In genomic region chr14:104724407-104724980, GRCh38 we compare ENCODE assay signal across 8 cellular contexts. TPM values are rescaled to one million over a fixed set of nuclear protein-coding genes. Genes with fewer than 3 reads are reported as not detected.
DNase-seq lines count a peak whose midpoint lies in the region; ATAC-seq and TF ChIP-seq lines count a peak whose summit lies in the region.

No MANE protein-coding gene starts in this region.

- no peaks in the 10 kb centered on the region for H3K9me3 Mint-ChIP-seq in activated naive CD4-positive, alpha-beta T cell treated with anti-CD3 and anti-CD28 coated beads, Interleukin-2, amount 50 U/mL, for 24 hours
- H3K9me3 Mint-ChIP-seq in osteocyte (ENCODE audit: unreplicated experiment), result no peaks in the 10 kb centered on the region

- H3K4me2 ChIP-seq in BLaER1 treated with 17β-estradiol and CSF1 and Interleukin-3, amounts not matched to agents 10 nM and 100 nM, result peak overlapping the region; percentile 74 to 97 (median 91)

- no peaks in the 10 kb centered on the region for H3K27me3 Mint-ChIP-seq in activated naive CD4-positive, alpha-beta T cell treated with anti-CD3 and anti-CD28 coated beads, Interleukin-2, amount 50 U/mL, for 24 hours
- H3K27me3 Mint-ChIP-seq in osteocyte (ENCODE audit: unreplicated experiment), result peaks cover 3% of the 10 kb centered on the region

- H3K9me3 ChIP-seq in BLaER1 treated with 17β-estradiol and CSF1 and Interleukin-3, amounts not matched to agents 10 nM and 100 nM (replicated peaks in 1 of 11), result no peaks in the 10 kb centered on the region
- H3K9me3 ChIP-seq in iPS-20b (ENCODE audit: insufficient read depth, low read depth, low read length), result no peaks in the 10 kb centered on the region

- H3K4me3 ChIP-seq in BLaER1 treated with 17β-estradiol and CSF1 and Interleukin-3, amounts not matched to agents 10 nM and 100 nM, result peak overlapping the region; percentile 57 to 79 (median 65)
- peak overlapping the region; percentile 63 for H3K4me3 ChIP-seq in iPS-20b (ENCODE audit: low read length)

- ATAC-seq in GM18502 (IDR thresholded peaks at IDR 0.05; ENCODE audit: poor library complexity, unreplicated experiment), result no peak

- H3K27ac ChIP-seq in BLaER1 treated with 17β-estradiol and CSF1 and Interleukin-3, amounts not matched to agents 10 nM and 100 nM, result peak overlapping the region in 6 of 11 experiments; percentile 37 to 70 (median 61); a peak in 10 of 22 replicates
- no peak overlapping the region for H3K27ac ChIP-seq in iPS-20b (ENCODE audit: low read length)

- no peaks in the 10 kb centered on the region for H3K36me3 Mint-ChIP-seq in activated naive CD4-positive, alpha-beta T cell treated with anti-CD3 and anti-CD28 coated beads, Interleukin-2, amount 50 U/mL, for 24 hours
- peaks cover 6% of the 10 kb centered on the region for H3K36me3 Mint-ChIP-seq in osteocyte (ENCODE audit: unreplicated experiment)

- TF ChIP-seq CTCF in osteocyte (IDR thresholded peaks at IDR 0.05), result no peak

- in situ Hi-C loops in G401 (cut with HindIII; ENCODE audit: low sequenced_read_pairs), result no loop called here

- peaks cover 7 to 16% (median 11%) of the 10 kb centered on the region in 11 experiments; a peak in 20 of 22 replicates for H3K36me3 ChIP-seq in BLaER1 treated with 17β-estradiol and CSF1 and Interleukin-3, amounts not matched to agents 10 nM and 100 nM
- no peaks in the 10 kb centered on the region for H3K36me3 ChIP-seq in iPS-20b (ENCODE audit: insufficient read depth, low read depth, low read length)

- H3K4me3 Mint-ChIP-seq in activated naive CD4-positive, alpha-beta T cell treated with anti-CD3 and anti-CD28 coated beads, Interleukin-2, amount 50 U/mL, for 24 hours, result peak overlapping the region; percentile 26
- H3K4me3 Mint-ChIP-seq in osteocyte (ENCODE audit: unreplicated experiment), result no peak overlapping the region

- H3K27ac Mint-ChIP-seq in activated naive CD4-positive, alpha-beta T cell treated with anti-CD3 and anti-CD28 coated beads, Interleukin-2, amount 50 U/mL, for 24 hours, result no peak overlapping the region
- H3K27ac Mint-ChIP-seq in osteocyte (ENCODE audit: unreplicated experiment), result no peak overlapping the region

- H3K27me3 ChIP-seq in BLaER1 treated with 17β-estradiol and CSF1 and Interleukin-3, amounts not matched to agents 10 nM and 100 nM, result peaks cover 0 to 4% (median 0%) of the 10 kb centered on the region in 11 experiments; a peak in 1 of 22 replicates
- no peaks in the 10 kb centered on the region for H3K27me3 ChIP-seq in iPS-20b (ENCODE audit: insufficient read depth, low read length)

- DNase-seq in HuH-7.5 (ENCODE audit: low spot score) (peak; percentile 58), G401 (ENCODE audit: low spot score) (no peak), osteocyte (ENCODE audit: extremely low spot score, unreplicated experiment) (no peak)
- DNase-seq in stimulated activated CD8-positive, alpha-beta memory T cell treated with anti-CD3 and anti-CD28 coated beads, Interleukin-4, amount 100 ng/mL, for 48 hours, result peak; percentile 40

- H3K4me1 Mint-ChIP-seq in activated naive CD4-positive, alpha-beta T cell treated with anti-CD3 and anti-CD28 coated beads, Interleukin-2, amount 50 U/mL, for 24 hours, result no peaks in the 10 kb centered on the region
- peaks cover 19% of the 10 kb centered on the region for H3K4me1 Mint-ChIP-seq in osteocyte (ENCODE audit: unreplicated experiment)

- peak overlapping the region; percentile 64 to 80 (median 76); a peak in 20 of 22 replicates for H3K9ac ChIP-seq in BLaER1 treated with 17β-estradiol and CSF1 and Interleukin-3, amounts not matched to agents 10 nM and 100 nM
- H3K9ac ChIP-seq in iPS-20b (ENCODE audit: low read depth, low read length), result peak overlapping the region; percentile 56; the same call in 1 of the 2 replicates

- H3K4me1 ChIP-seq in BLaER1 treated with 17β-estradiol and CSF1 and Interleukin-3, amounts not matched to agents 10 nM and 100 nM, result peaks cover 33 to 55% (median 44%) of the 10 kb centered on the region in 10 experiments
- 0 out of 2 replicates have a peak, but pooled peaks cover 2% of the 10 kb centered on the region for H3K4me1 ChIP-seq in iPS-20b (ENCODE audit: insufficient read depth, low read length)

- peaks cover 14 to 72% (median 29%) of the 10 kb centered on the region in 11 experiments; a peak in 20 of 22 replicates for H4K20me1 ChIP-seq in BLaER1 treated with 17β-estradiol and CSF1 and Interleukin-3, amounts not matched to agents 10 nM and 100 nM

RNA-seq across cellular contexts. Expression of gene ADSS1, which starts 0.5 kb away (rescaled TPM):
- 18.3 and 19.5 TPM in 2 replicates for total RNA-seq in G401 (2014; rRNA removed; shearing (Covaris generic))
- 3.7 and 4.5 TPM in 2 replicates for total RNA-seq in osteocyte

RNA-seq across cellular contexts. Expression of gene SIVA1, which starts 28.5 kb away (rescaled TPM):
- total RNA-seq in G401 (2014; rRNA removed; shearing (Covaris generic)), result 207 and 294 TPM in 2 replicates
- 50.1 and 52.3 TPM in 2 replicates for total RNA-seq in osteocyte

RNA-seq across cellular contexts. Expression of gene INF2, which starts 35.1 kb away (rescaled TPM):
- total RNA-seq in G401 (2014; rRNA removed; shearing (Covaris generic)), result 30.3 and 31.3 TPM in 2 replicates
- 124 and 130 TPM in 2 replicates for total RNA-seq in osteocyte

Comparison
In these comparisons a context has a peak if more than half of its experiments do, and no peak if none do; other contexts are left out.
1. DNase-seq: peak in HuH-7.5 (single experiment) and stimulated activated CD8-positive, alpha-beta memory T cell treated with anti-CD3 and anti-CD28 coated beads, Interleukin-4, amount 100 ng/mL, for 48 hours (single experiment); none in G401 (single experiment) and osteocyte (single experiment).